In genomic region chr1:56877973-56878372, GRCh38 we compare ENCODE assay signal across 1 cellular context.
TF ChIP-seq lines count a peak whose summit lies in the region.

No MANE protein-coding gene starts in this region.

TF ChIP-seq in IMR-90, 13 proteins besides CTCF, POLR2A, EP300 and RAD21 (continued from another document):
- TF ChIP-seq NFE2L2 (IDR thresholded peaks at IDR 0.05; ENCODE audit: low read depth, low read length) (no peak), CEBPB (IDR thresholded peaks at IDR 0.05; ENCODE audit: low read depth, low read length) (no peak), FOS (IDR thresholded peaks at IDR 0.05; ENCODE audit: low read depth, low read length) (no peak), RFX5 (IDR thresholded peaks at IDR 0.05; ENCODE audit: low read depth, low read length) (no peak)
TF ChIP-seq in IMR-90: peak in this region for 0.
